10 cellular contexts compared by ENCODE assay signal in genomic region chr11:11774928-11775327, GRCh38.
"Had no signal": no experiment of that assay in that cellular context is flagged by ENCODE, and none has a peak within 500 bp of the region (broad histone marks: within the 10 kb centered on the region; RNA-seq: fewer than 3 reads in every experiment).

No MANE protein-coding gene starts in this region.

- H3K27ac ChIP-seq: GM23248, HL-60 had no signal

- DNase-seq: GM23248, GOT3, H7, HFFc6, KBM-7 had no signal

- H3K9me3 ChIP-seq: HAP-1 had no signal

- H3K4me3 Mint-ChIP-seq: HFFc6, IgD-negative memory B cell had no signal

- H3K9me3 Mint-ChIP-seq: HFFc6, IgD-negative memory B cell had no signal

- H3K4me1 ChIP-seq: HAP-1 had no signal

- ATAC-seq: HCT116, HepG2 had no signal

- H3K36me3 Mint-ChIP-seq: IgD-negative memory B cell had no signal

- H3K4me3 ChIP-seq: GM23248, HAP-1 had no signal

- H3K36me3 ChIP-seq: HAP-1 had no signal

- H3K27ac Mint-ChIP-seq: HFFc6, IgD-negative memory B cell had no signal

- H3K4me1 Mint-ChIP-seq: IgD-negative memory B cell had no signal
